ENCODE assay signal across 12 cellular contexts in genomic region chr13:45207319-45207718, GRCh38. TPM values are rescaled to one million over a fixed set of nuclear protein-coding genes. Genes with fewer than 3 reads are reported as not detected.
DNase-seq lines count a peak whose midpoint lies in the region; ATAC-seq, FAIRE-seq and TF ChIP-seq lines count a peak whose summit lies in the region.
"Had no signal": no experiment of that assay in that cellular context is flagged by ENCODE, and none has a peak within 500 bp of the region (broad histone marks: within the 10 kb centered on the region; RNA-seq: fewer than 3 reads in every experiment).

No MANE protein-coding gene starts in this region.

- in situ Hi-C loops in GM23248 (cut with MboI) = no loop called here

- 93 to 98% methylated on average over 4 of the region's 4 CpGs for WGBS in GM23248 (ENCODE audit: low coverage in 1 of 2, low lambda C conversion rate in 2 of 2, missing lambda C conversion rate in 2 of 2), 2 experiments
- 13 to 21% methylated on average over 4 of the region's 4 CpGs for WGBS in pancreas, 2 donors

- H3K27ac ChIP-seq in GM23248 (peak overlapping the region; percentile 76), coronary artery (peak overlapping the region; percentile 67 to 83), pancreas (peak overlapping the region in 2 of 4 donors; percentile 26 to 67)

- H3K9me3 ChIP-seq in GM23248 (ENCODE audit: low read depth) (no peaks in the 10 kb centered on the region), pancreas (no peaks in the 10 kb centered on the region)

- H3K4me1 ChIP-seq in GM23248 (ENCODE audit: insufficient read depth) (peaks cover 51% of the 10 kb centered on the region), pancreas (peaks cover 0 to 18% (median 8%) of the 10 kb centered on the region in 3 donors)

- peak; percentile 35 to 66 (median 52) for ATAC-seq in pancreas
- no peak for ATAC-seq in HG03442 (IDR thresholded peaks at IDR 0.05; ENCODE audit: unreplicated experiment)

- TF ChIP-seq CTCF in coronary artery (IDR thresholded peaks at IDR 0.05) (no peak), pancreas (IDR thresholded peaks at IDR 0.05) (no peak)

- peaks cover 36% of the 10 kb centered on the region for H3F3A ChIP-seq in GM23248 (ENCODE audit: insufficient read depth)

- H3K4me3 ChIP-seq in GM23248 = peak overlapping the region; percentile 40
- H3K4me3 ChIP-seq in coronary artery = peak overlapping the region; percentile 20
- H3K4me3 ChIP-seq in pancreas = no peak overlapping the region

- FAIRE-seq in pancreas (lab: Jason Lieb, UNC) = no peak

- peak overlapping the region; percentile 7; the same call in 1 of the 2 replicates for H3K9ac ChIP-seq in GM23248

- H3K27me3 ChIP-seq in GM23248 (replicated peaks; ENCODE audit: insufficient read depth) (no peaks in the 10 kb centered on the region), pancreas (no peaks in the 10 kb centered on the region)

- no peaks in the 10 kb centered on the region for H4K20me1 ChIP-seq in GM23248 (ENCODE audit: insufficient read depth)

- H3K9me2 ChIP-seq in GM23248 (ENCODE audit: insufficient read depth) = no peaks in the 10 kb centered on the region

- intact Hi-C loops in pancreas (cut with DNase I) = no loop called here

- peaks cover 31% of the 10 kb centered on the region for H3K79me2 ChIP-seq in GM23248 (ENCODE audit: insufficient read depth)

- peak overlapping the region; percentile 70 for H3K4me2 ChIP-seq in GM23248 (ENCODE audit: unreplicated experiment)

- H3K36me3 ChIP-seq in GM23248 (ENCODE audit: low read depth) (no peaks in the 10 kb centered on the region), pancreas (no peaks in the 10 kb centered on the region)

- DNase-seq in GM23248 (no peak), NCI-H226 (peak; percentile 33), coronary artery (ENCODE audit: low spot score) (no peak), pancreas (no peak), Kasumi-1 (lab: John Stamatoyannopoulos, UW) (no peak), DMS53 (lab: John Stamatoyannopoulos, UW) (no peak)
- DNase-seq in NK-92 treated with Interleukin-12 subunit alpha and Interleukin-12 subunit beta, amount 100 ng/mL, for 24 hours (lab: John Stamatoyannopoulos, UW) = no peak
- DNase-seq: activated naive CD4-positive, alpha-beta T cell treated with anti-CD3 and anti-CD28 coated beads, Interleukin-2, amount 50 U/mL, for 16 hours; CD4-positive, alpha-beta memory T cell; KBM-7; retina had no signal

- H2AFZ ChIP-seq in GM23248 = 0 out of 2 replicates have a peak overlapping the region, but pooled peaks have one; percentile 4

RNA-seq across cellular contexts. Expression of gene KCTD4, which starts 6.5 kb away (rescaled TPM):
- 0.65 and 2.3 TPM in 2 replicates for total RNA-seq in GM23248 (2014; rRNA removed; shearing (Covaris generic))
- polyA plus RNA-seq in GM23248 (2016; fragmentation: Nextera tagmentation; extraction: Ambion mirVana) = 1.8 and 2.1 TPM in 2 replicates
- under 1 TPM in 4 of 6 donors, not detected in 2; 0.09 to 0.21 (median 0.15) TPM for total RNA-seq in pancreas
- under 1 TPM; 0.11 to 0.28 TPM for polyA plus RNA-seq in pancreas
- total RNA-seq: CD4-positive, alpha-beta memory T cell had no signal

Comparison
In these comparisons a context has a peak if more than half of its experiments do, and no peak if none do; other contexts are left out.
1. H3K4me3 ChIP-seq: peak in GM23248 (single experiment) and coronary artery (single experiment); none in pancreas (0 of 4).